In genomic region chr3:23987376-23987775, GRCh38 we compare ENCODE assay signal across 28 cellular contexts. TPM values are rescaled to one million over a fixed set of nuclear protein-coding genes. Genes with fewer than 3 reads are reported as not detected.
DNase-seq lines count a peak whose midpoint lies in the region; ATAC-seq and TF ChIP-seq lines count a peak whose summit lies in the region.
"Had no signal": no experiment of that assay in that cellular context is flagged by ENCODE, and none has a peak within 500 bp of the region (broad histone marks: within the 10 kb centered on the region; RNA-seq: fewer than 3 reads in every experiment).

No MANE protein-coding gene starts in this region.

- TF ChIP-seq CTCF in HL-60 (IDR thresholded peaks at IDR 0.05; ENCODE audit: insufficient read depth, low read length): no peak
- TF ChIP-seq CTCF in cardiac fibroblast (IDR thresholded peaks at IDR 0.05; ENCODE audit: low read depth, low read length): no peak

- peaks cover 13% of the 10 kb centered on the region for H3K4me1 Mint-ChIP-seq in activated CD4-positive, alpha-beta T cell treated with anti-CD3 and anti-CD28 coated beads for 36 hours

- H3K27me3 Mint-ChIP-seq in activated CD4-positive, alpha-beta T cell treated with anti-CD3 and anti-CD28 coated beads for 36 hours: no peaks in the 10 kb centered on the region
- H3K27me3 Mint-ChIP-seq: activated B cell treated with CpG ODN at 0.5 μM for 24 hours had no signal

- no peaks in the 10 kb centered on the region for H3K36me3 Mint-ChIP-seq in activated CD4-positive, alpha-beta T cell treated with anti-CD3 and anti-CD28 coated beads for 36 hours (ENCODE audit: low read depth)
- H3K36me3 Mint-ChIP-seq: natural killer cell had no signal

- CTCF ChIA-PET in activated CD4-positive, alpha-beta T cell treated with anti-CD3 and anti-CD28 coated beads for 36 hours (lab: Charles Lee): interaction anchor here (1.2 kb wide), 1 partner anchor 11 kb away, joined by 4 read pairs; no protein-coding TSS in a partner anchor

- H3K4me3 ChIP-seq in HL-60 (replicated peaks; ENCODE audit: insufficient read depth, low read length) (no peak overlapping the region), cardiac fibroblast (replicated peaks in 1 of 2; ENCODE audit: low read depth in 2 of 2, low read length in 2 of 2) (no peak overlapping the region)
- H3K4me3 ChIP-seq: adrenal gland, GM12878, heart right ventricle, skin epidermis, stomach, tibial nerve had no signal

- H3K9me3 Mint-ChIP-seq in activated CD4-positive, alpha-beta T cell treated with anti-CD3 and anti-CD28 coated beads for 36 hours (ENCODE audit: low read depth): no peaks in the 10 kb centered on the region
- H3K9me3 Mint-ChIP-seq: activated B cell treated with CpG ODN at 0.5 μM for 24 hours; activated naive CD4-positive, alpha-beta T cell treated with anti-CD3 and anti-CD28 coated beads for 36 hours; natural killer cell had no signal

- POLR2A ChIA-PET in activated CD4-positive, alpha-beta T cell treated with anti-CD3 and anti-CD28 coated beads for 36 hours (lab: Charles Lee): no interaction called here

- no peak overlapping the region for H3K27ac ChIP-seq in HL-60 (replicated peaks)
- H3K27ac ChIP-seq: adrenal gland, brain microvascular endothelial cell, C4-2B, foreskin keratinocyte, heart right ventricle, skin epidermis, stomach, tibial nerve had no signal

- intact Hi-C loops in activated CD4-positive, alpha-beta T cell treated with anti-CD3 and anti-CD28 coated beads for 36 hours (cut with DNase I, micrococcal nuclease): no loop called here

- H3K27ac Mint-ChIP-seq in activated CD4-positive, alpha-beta T cell treated with anti-CD3 and anti-CD28 coated beads for 36 hours: no peak overlapping the region
- H3K27ac Mint-ChIP-seq: activated B cell treated with CpG ODN at 0.5 μM for 24 hours; activated naive CD4-positive, alpha-beta T cell treated with anti-CD3 and anti-CD28 coated beads for 36 hours; natural killer cell had no signal

- no peak overlapping the region for H3K4me3 Mint-ChIP-seq in activated CD4-positive, alpha-beta T cell treated with anti-CD3 and anti-CD28 coated beads for 36 hours
- H3K4me3 Mint-ChIP-seq: activated B cell treated with CpG ODN at 0.5 μM for 24 hours; activated naive CD4-positive, alpha-beta T cell treated with anti-CD3 and anti-CD28 coated beads for 36 hours; natural killer cell had no signal

- DNase-seq in HL-60 (ENCODE audit: low read depth in 1 of 2, low spot score in 1 of 2) (peak; percentile 45 to 63), NOMO-1 treated with dmso at 0.1 percent for 144 hours (lab: John Stamatoyannopoulos, UW; ENCODE audit: unreplicated experiment) (peak; percentile 36), cardiac fibroblast (ENCODE audit: low read depth in 2 of 2) (peak; percentile 46), pulmonary artery endothelial cell (ENCODE audit: low read depth, low spot score) (peak; percentile 27)
- DNase-seq in activated T-cell treated with anti-CD3 and anti-CD28 coated beads, Interleukin-2, amount 50 U/mL, for 1 hour: no peak
- no peak for DNase-seq in activated CD4-positive, alpha-beta T cell treated with anti-CD3 and anti-CD28 coated beads for 36 hours
- DNase-seq: activated B cell treated with CpG ODN at 0.5 μM for 24 hours; activated CD4-positive, alpha-beta T cell treated with anti-CD3 and anti-CD28 coated beads, Interleukin-2, amount 50 U/mL, for 4 hours; activated naive CD4-positive, alpha-beta T cell treated with anti-CD3 and anti-CD28 coated beads for 36 hours; adrenal gland; brain microvascular endothelial cell; effector CD8-positive, alpha-beta T cell; erythroblast; foreskin keratinocyte; GOT3; heart right ventricle; IMR-90; natural killer cell; NCI-H1417 treated with DMSO at 0.1 percent for 48 hours; NCI-H2081; NCI-H226; stomach; T-helper 9 cell had no signal

- no peaks in the 10 kb centered on the region for H3K27me3 ChIP-seq in HL-60 (ENCODE audit: insufficient read depth, poor library complexity, severe bottlenecking)
- H3K27me3 ChIP-seq: adrenal gland, brain microvascular endothelial cell, foreskin keratinocyte, heart right ventricle, stomach, tibial nerve had no signal

- ATAC-seq in HG03521 (IDR thresholded peaks at IDR 0.05; ENCODE audit: unreplicated experiment): no peak
- no peak for ATAC-seq in activated CD4-positive, alpha-beta T cell treated with anti-CD3 and anti-CD28 coated beads for 36 hours
- ATAC-seq: foreskin keratinocyte, GM12878, heart right ventricle, natural killer cell had no signal

RNA-seq across cellular contexts. Expression of gene NR1D2, which starts 42.3 kb away (rescaled TPM):
- 20.7 and 26.7 TPM in 2 replicates for total RNA-seq in pulmonary artery endothelial cell
- total RNA-seq in activated CD4-positive, alpha-beta T cell treated with anti-CD3 and anti-CD28 coated beads for 36 hours: 1 to 10 TPM; 2.4 to 2.7 TPM

Comparison
In these comparisons a context has a peak if more than half of its experiments do, and no peak if none do; other contexts are left out.
1. DNase-seq: peak in HL-60 (2 of 2), NOMO-1 treated with dmso at 0.1 percent for 144 hours (single experiment), cardiac fibroblast (2 of 2) and pulmonary artery endothelial cell (single experiment); none in activated T-cell treated with anti-CD3 and anti-CD28 coated beads, Interleukin-2, amount 50 U/mL, for 1 hour (single experiment) and activated CD4-positive, alpha-beta T cell treated with anti-CD3 and anti-CD28 coated beads for 36 hours (single experiment).